1 cellular context compared by ENCODE assay signal in the genomic region with DNA sequence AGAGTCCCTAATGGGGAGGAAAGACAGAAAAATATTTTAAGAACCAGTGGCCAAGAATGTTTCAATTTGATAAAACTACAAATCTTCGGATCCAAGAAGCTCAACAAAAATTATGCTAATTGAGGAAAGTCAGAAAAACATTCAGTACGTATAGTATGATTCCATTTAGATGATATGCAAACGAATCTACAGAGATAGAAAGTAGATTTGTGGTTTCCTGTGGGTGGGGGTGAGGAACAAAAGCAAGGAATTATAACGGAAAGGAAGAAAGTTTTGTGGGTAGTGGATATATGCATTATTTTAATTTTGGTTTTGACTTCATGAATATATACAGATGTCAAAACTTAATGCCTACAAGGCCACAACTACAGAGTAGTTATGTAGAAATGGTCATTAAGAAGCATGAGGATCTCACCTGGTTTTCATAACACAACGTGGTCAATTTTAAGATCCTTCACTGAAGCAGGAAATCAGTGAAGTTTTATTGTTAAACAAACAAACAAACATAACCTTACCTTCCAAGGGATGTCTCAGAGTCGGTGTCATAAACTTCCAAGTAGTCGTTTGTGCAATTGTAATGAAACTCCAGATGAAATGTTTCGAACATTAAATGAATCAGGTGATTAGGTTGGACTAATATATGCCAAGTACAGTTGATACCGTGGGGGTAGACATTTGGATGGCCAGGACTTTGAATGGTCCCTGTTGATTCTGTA.
TF ChIP-seq lines count a peak whose summit lies in the region.

No MANE protein-coding gene starts in this region.

TF ChIP-seq in WTC11, 78 proteins besides CTCF, POLR2A, EP300 and RAD21 (continued from another document):
- TF ChIP-seq, protein P1, sequence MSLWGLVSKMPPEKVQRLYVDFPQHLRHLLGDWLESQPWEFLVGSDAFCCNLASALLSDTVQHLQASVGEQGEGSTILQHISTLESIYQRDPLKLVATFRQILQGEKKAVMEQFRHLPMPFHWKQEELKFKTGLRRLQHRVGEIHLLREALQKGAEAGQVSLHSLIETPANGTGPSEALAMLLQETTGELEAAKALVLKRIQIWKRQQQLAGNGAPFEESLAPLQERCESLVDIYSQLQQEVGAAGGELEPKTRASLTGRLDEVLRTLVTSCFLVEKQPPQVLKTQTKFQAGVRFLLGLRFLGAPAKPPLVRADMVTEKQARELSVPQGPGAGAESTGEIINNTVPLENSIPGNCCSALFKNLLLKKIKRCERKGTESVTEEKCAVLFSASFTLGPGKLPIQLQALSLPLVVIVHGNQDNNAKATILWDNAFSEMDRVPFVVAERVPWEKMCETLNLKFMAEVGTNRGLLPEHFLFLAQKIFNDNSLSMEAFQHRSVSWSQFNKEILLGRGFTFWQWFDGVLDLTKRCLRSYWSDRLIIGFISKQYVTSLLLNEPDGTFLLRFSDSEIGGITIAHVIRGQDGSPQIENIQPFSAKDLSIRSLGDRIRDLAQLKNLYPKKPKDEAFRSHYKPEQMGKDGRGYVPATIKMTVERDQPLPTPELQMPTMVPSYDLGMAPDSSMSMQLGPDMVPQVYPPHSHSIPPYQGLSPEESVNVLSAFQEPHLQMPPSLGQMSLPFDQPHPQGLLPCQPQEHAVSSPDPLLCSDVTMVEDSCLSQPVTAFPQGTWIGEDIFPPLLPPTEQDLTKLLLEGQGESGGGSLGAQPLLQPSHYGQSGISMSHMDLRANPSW (CRISPR knock-in tag; conservative IDR thresholded peaks at IDR 0.05; ENCODE audit: low read depth) = no peak
- TF ChIP-seq, protein P2, sequence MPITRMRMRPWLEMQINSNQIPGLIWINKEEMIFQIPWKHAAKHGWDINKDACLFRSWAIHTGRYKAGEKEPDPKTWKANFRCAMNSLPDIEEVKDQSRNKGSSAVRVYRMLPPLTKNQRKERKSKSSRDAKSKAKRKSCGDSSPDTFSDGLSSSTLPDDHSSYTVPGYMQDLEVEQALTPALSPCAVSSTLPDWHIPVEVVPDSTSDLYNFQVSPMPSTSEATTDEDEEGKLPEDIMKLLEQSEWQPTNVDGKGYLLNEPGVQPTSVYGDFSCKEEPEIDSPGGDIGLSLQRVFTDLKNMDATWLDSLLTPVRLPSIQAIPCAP (CRISPR knock-in tag; IDR thresholded peaks at IDR 0.05) = no peak
- TF ChIP-seq, protein P3, sequence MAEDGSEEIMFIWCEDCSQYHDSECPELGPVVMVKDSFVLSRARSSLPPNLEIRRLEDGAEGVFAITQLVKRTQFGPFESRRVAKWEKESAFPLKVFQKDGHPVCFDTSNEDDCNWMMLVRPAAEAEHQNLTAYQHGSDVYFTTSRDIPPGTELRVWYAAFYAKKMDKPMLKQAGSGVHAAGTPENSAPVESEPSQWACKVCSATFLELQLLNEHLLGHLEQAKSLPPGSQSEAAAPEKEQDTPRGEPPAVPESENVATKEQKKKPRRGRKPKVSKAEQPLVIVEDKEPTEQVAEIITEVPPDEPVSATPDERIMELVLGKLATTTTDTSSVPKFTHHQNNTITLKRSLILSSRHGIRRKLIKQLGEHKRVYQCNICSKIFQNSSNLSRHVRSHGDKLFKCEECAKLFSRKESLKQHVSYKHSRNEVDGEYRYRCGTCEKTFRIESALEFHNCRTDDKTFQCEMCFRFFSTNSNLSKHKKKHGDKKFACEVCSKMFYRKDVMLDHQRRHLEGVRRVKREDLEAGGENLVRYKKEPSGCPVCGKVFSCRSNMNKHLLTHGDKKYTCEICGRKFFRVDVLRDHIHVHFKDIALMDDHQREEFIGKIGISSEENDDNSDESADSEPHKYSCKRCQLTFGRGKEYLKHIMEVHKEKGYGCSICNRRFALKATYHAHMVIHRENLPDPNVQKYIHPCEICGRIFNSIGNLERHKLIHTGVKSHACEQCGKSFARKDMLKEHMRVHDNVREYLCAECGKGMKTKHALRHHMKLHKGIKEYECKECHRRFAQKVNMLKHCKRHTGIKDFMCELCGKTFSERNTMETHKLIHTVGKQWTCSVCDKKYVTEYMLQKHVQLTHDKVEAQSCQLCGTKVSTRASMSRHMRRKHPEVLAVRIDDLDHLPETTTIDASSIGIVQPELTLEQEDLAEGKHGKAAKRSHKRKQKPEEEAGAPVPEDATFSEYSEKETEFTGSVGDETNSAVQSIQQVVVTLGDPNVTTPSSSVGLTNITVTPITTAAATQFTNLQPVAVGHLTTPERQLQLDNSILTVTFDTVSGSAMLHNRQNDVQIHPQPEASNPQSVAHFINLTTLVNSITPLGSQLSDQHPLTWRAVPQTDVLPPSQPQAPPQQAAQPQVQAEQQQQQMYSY (CRISPR knock-in tag; IDR thresholded peaks at IDR 0.05) = no peak
- TF ChIP-seq ZNF138 (CRISPR knock-in tag; conservative IDR thresholded peaks at IDR 0.05) = no peak
- TF ChIP-seq RORB (CRISPR knock-in tag; IDR thresholded peaks at IDR 0.05) = no peak
- TF ChIP-seq ZNF232 (CRISPR knock-in tag; IDR thresholded peaks at IDR 0.05) = no peak
